Comparison of ENCODE assay signal across 17 cellular contexts in genomic region chr16:86027366-86028126, GRCh38.
DNase-seq lines count a peak whose midpoint lies in the region; ATAC-seq and TF ChIP-seq lines count a peak whose summit lies in the region.
"Had no signal": no experiment of that assay in that cellular context is flagged by ENCODE, and none has a peak within 500 bp of the region (broad histone marks: within the 10 kb centered on the region; RNA-seq: fewer than 3 reads in every experiment).

No MANE protein-coding gene starts in this region.

- peaks cover 2% of the 10 kb centered on the region for H3K36me3 Mint-ChIP-seq in endodermal cell (ENCODE audit: low read depth)
- H3K36me3 Mint-ChIP-seq in activated CD4-positive, alpha-beta T cell treated with anti-CD3 and anti-CD28 coated beads, Interleukin-2, amount 10 ng/mL, durations not matched to agents 7 days and 5 days (ENCODE audit: low read depth) = no peaks in the 10 kb centered on the region
- H3K36me3 Mint-ChIP-seq: CD14-positive monocyte had no signal

- TF ChIP-seq CTCF in Peyer's patch (IDR thresholded peaks at IDR 0.05) = no peak
- no peak for TF ChIP-seq CTCF in endodermal cell (conservative IDR thresholded peaks at IDR 0.05)
- no peak for TF ChIP-seq CTCF in sigmoid colon (IDR thresholded peaks at IDR 0.05)

- no peak overlapping the region for H3K27ac Mint-ChIP-seq in endodermal cell
- no peak overlapping the region for H3K27ac Mint-ChIP-seq in activated CD4-positive, alpha-beta T cell treated with anti-CD3 and anti-CD28 coated beads, Interleukin-2, amount 10 ng/mL, durations not matched to agents 7 days and 5 days

- H3K27me3 Mint-ChIP-seq in endodermal cell (ENCODE audit: insufficient read depth) = peaks cover 17% of the 10 kb centered on the region
- H3K27me3 Mint-ChIP-seq in activated CD4-positive, alpha-beta T cell treated with anti-CD3 and anti-CD28 coated beads, Interleukin-2, amount 10 ng/mL, durations not matched to agents 7 days and 5 days = peaks cover 18% of the 10 kb centered on the region

- no peak overlapping the region for H3K4me3 Mint-ChIP-seq in endodermal cell
- no peak overlapping the region for H3K4me3 Mint-ChIP-seq in activated CD4-positive, alpha-beta T cell treated with anti-CD3 and anti-CD28 coated beads, Interleukin-2, amount 10 ng/mL, durations not matched to agents 7 days and 5 days
- H3K4me3 Mint-ChIP-seq: CD14-positive monocyte had no signal

- peaks cover 12% of the 10 kb centered on the region for H3K4me1 Mint-ChIP-seq in endodermal cell
- no peaks in the 10 kb centered on the region for H3K4me1 Mint-ChIP-seq in activated CD4-positive, alpha-beta T cell treated with anti-CD3 and anti-CD28 coated beads, Interleukin-2, amount 10 ng/mL, durations not matched to agents 7 days and 5 days

- ATAC-seq in GM21526 (IDR thresholded peaks at IDR 0.05; ENCODE audit: low FRiP score, unreplicated experiment) = no peak
- ATAC-seq: HCT116, SK-N-SH treated with all-trans-retinoic acid at 6 μM for 48 hours had no signal

- TF ChIP-seq POLR2A in Peyer's patch (IDR thresholded peaks at IDR 0.05) (no peak), sigmoid colon (IDR thresholded peaks at IDR 0.05) (no peak)

- CTCF ChIA-PET in activated CD4-positive, alpha-beta T cell treated with anti-CD3 and anti-CD28 coated beads, Interleukin-2, amount 10 ng/mL, durations not matched to agents 7 days and 5 days (lab: Charles Lee) = interaction anchor here (1.2 to 1.7 kb wide), 2 partner anchors 40 to 206 kb away, joined by 3 to 6 read pairs; no protein-coding TSS in a partner anchor

- WGBS in endodermal cell (ENCODE audit: insufficient coverage in 1 of 2, insufficient read length in 1 of 2), 2 experiments = 94 to 95% methylated on average over 11 to 12 of the region's 12 CpGs
- WGBS in sigmoid colon, 2 donors = 19 to 76% methylated on average over 12 of the region's 12 CpGs

- no peaks in the 10 kb centered on the region for H3K27me3 ChIP-seq in Peyer's patch
- H3K27me3 ChIP-seq in endodermal cell (ENCODE audit: control insufficient read depth, insufficient read depth, low read length, poor library complexity, severe bottlenecking) = no peaks in the 10 kb centered on the region
- no peaks in the 10 kb centered on the region for H3K27me3 ChIP-seq in sigmoid colon
- H3K27me3 ChIP-seq: MG63 had no signal

- no peak for TF ChIP-seq EP300 in sigmoid colon (IDR thresholded peaks at IDR 0.05)

- POLR2A ChIA-PET in activated CD4-positive, alpha-beta T cell treated with anti-CD3 and anti-CD28 coated beads, Interleukin-2, amount 10 ng/mL, durations not matched to agents 7 days and 5 days (lab: Charles Lee) = no interaction called here

- intact Hi-C loops in sigmoid colon (cut with DNase I) = no loop called here

- H3K36me3 ChIP-seq in Peyer's patch = no peaks in the 10 kb centered on the region
- H3K36me3 ChIP-seq in endodermal cell (ENCODE audit: control insufficient read depth, insufficient read depth, low read length) = no peaks in the 10 kb centered on the region
- no peaks in the 10 kb centered on the region for H3K36me3 ChIP-seq in sigmoid colon
- H3K36me3 ChIP-seq: MG63 had no signal

- peaks cover 0 to 5% (median 0%) of the 10 kb centered on the region in 4 donors for H3K9me3 ChIP-seq in Peyer's patch
- H3K9me3 ChIP-seq in endodermal cell (ENCODE audit: control insufficient read depth, low read length) = peaks cover 26% of the 10 kb centered on the region
- H3K9me3 ChIP-seq in sigmoid colon = peaks cover 6 to 10% (median 8%) of the 10 kb centered on the region in 4 donors
- H3K9me3 ChIP-seq: MG63 had no signal

- H3K27ac ChIP-seq in Peyer's patch (peak overlapping the region in 2 of 4 donors; percentile 47 to 68), endodermal cell (ENCODE audit: low read depth, low read length) (no peak overlapping the region), sigmoid colon (no peak overlapping the region)

- H3K9me3 Mint-ChIP-seq in endodermal cell = peaks cover 21% of the 10 kb centered on the region
- peaks cover 20% of the 10 kb centered on the region for H3K9me3 Mint-ChIP-seq in activated CD4-positive, alpha-beta T cell treated with anti-CD3 and anti-CD28 coated beads, Interleukin-2, amount 10 ng/mL, durations not matched to agents 7 days and 5 days

- H3K9ac ChIP-seq in endodermal cell (ENCODE audit: extremely low read depth, low read length, poor library complexity, severe bottlenecking) = no peak overlapping the region

- H3K4me1 ChIP-seq in Peyer's patch = peaks cover 0 to 26% (median 1%) of the 10 kb centered on the region in 4 donors
- H3K4me1 ChIP-seq in endodermal cell (ENCODE audit: control insufficient read depth, insufficient read depth, low read length) = no peaks in the 10 kb centered on the region
- peaks cover 0 to 8% (median 3%) of the 10 kb centered on the region in 4 donors for H3K4me1 ChIP-seq in sigmoid colon

- no peak overlapping the region for H3K4me3 ChIP-seq in Peyer's patch
- no peak overlapping the region for H3K4me3 ChIP-seq in endodermal cell (ENCODE audit: low read length)
- no peak overlapping the region for H3K4me3 ChIP-seq in sigmoid colon
- H3K4me3 ChIP-seq: MG63 had no signal

- DNase-seq in DMS79 treated with DMSO at 0.1 percent for 48 hours (lab: John Stamatoyannopoulos, UW) (peak; percentile 53), Peyer's patch (peak in 2 of 3 donors; percentile 61 to 68), endodermal cell (peak; percentile 14), sigmoid colon (peak; percentile 39), superior temporal gyrus (ENCODE audit: extremely low spot score) (no peak), NCI-H2107 treated with DMSO at 0.1 percent for 48 hours (lab: John Stamatoyannopoulos, UW; ENCODE audit: unreplicated experiment) (no peak)
- DNase-seq in activated CD4-positive, alpha-beta T cell treated with anti-CD3 and anti-CD28 coated beads, Interleukin-2, amount 10 ng/mL, durations not matched to agents 7 days and 5 days = no peak
- DNase-seq: KG1, MG63, NCI-H1092 treated with DMSO at 0.1 percent for 48 hours, NCI-H2081 treated with DMSO at 0.1 percent for 48 hours, NCI-H524, SHP77 treated with DMSO at 0.1 percent for 48 hours had no signal

Comparison
In these comparisons a context has a peak if more than half of its experiments do, and no peak if none do; other contexts are left out.
1. DNase-seq: peak in DMS79 treated with DMSO at 0.1 percent for 48 hours (single experiment), Peyer's patch (2 of 3), endodermal cell (single experiment) and sigmoid colon (single experiment); none in superior temporal gyrus (single experiment), activated CD4-positive, alpha-beta T cell treated with anti-CD3 and anti-CD28 coated beads, Interleukin-2, amount 10 ng/mL, durations not matched to agents 7 days and 5 days (single experiment) and NCI-H2107 treated with DMSO at 0.1 percent for 48 hours (single experiment).